ENCODE assay signal across 16 cellular contexts in the genomic region with DNA sequence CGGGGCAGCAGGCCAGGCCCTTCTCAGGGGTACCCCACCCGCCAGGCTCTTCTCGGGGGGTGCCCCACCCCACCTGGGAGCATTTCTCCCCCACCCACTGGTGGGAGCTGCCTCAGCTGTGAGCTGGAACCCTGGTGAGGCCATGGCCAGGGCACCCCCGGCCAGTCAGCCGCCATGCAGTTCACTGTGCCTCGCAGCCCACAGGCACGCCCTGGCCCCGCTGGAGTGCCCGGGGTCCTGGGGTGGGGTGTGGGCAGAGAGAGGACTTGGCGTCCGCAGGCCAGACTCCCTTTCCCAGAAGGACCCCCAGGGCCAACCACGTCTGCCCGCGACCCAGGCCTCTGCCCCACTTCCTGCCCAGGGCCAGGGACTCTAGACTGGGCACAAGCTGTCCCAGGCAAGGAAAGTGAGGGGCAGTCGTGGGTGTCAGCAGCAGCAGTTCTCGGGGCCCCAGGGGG. TPM values are rescaled to one million over a fixed set of nuclear protein-coding genes. Genes with fewer than 3 reads are reported as not detected.
DNase-seq lines count a peak whose midpoint lies in the region; ATAC-seq, FAIRE-seq and TF ChIP-seq lines count a peak whose summit lies in the region.
"Had no signal": no experiment of that assay in that cellular context is flagged by ENCODE, and none has a peak within 500 bp of the region (broad histone marks: within the 10 kb centered on the region; RNA-seq: fewer than 3 reads in every experiment).

No MANE protein-coding gene starts in this region.

- H3K36me3 ChIP-seq in heart right ventricle: peaks cover 0 to 35% (median 0%) of the 10 kb centered on the region in 9 donors
- peaks cover 0 to 75% (median 36%) of the 10 kb centered on the region in 11 experiments; a peak in 12 of 22 replicates for H3K36me3 ChIP-seq in BLaER1 treated with 17β-estradiol and CSF1 and Interleukin-3, amounts not matched to agents 10 nM and 100 nM
- H3K36me3 ChIP-seq in kidney (ENCODE audit: control insufficient read depth in 1 of 2, insufficient read depth in 2 of 2, low read length in 2 of 2): no peaks in the 10 kb centered on the region

- ATAC-seq in left ventricle myocardium superior: no peak
- ATAC-seq in heart right ventricle: no peak
- no peak for ATAC-seq in stimulated activated naive B cell treated with anti-CD40 and anti-IgM and Interleukin-4, amounts not matched to agents 10 μg/mL and 1 μg/mL and 100 μg/mL, for 72 hours (replicated peaks)
- ATAC-seq in natural killer cell: no peak
- ATAC-seq: A549 had no signal

- DNase-seq in left ventricle myocardium superior (peak; percentile 9), heart right ventricle (no peak), kidney (peak; percentile 72), posterior vena cava (ENCODE audit: low spot score) (peak; percentile 72), AML-193 (lab: John Stamatoyannopoulos, UW) (no peak), natural killer cell (no peak)
- no peak for DNase-seq in stimulated activated naive B cell treated with anti-CD40 and anti-IgM and Interleukin-4, amounts not matched to agents 10 μg/mL and 1 μg/mL and 100 μg/mL, for 72 hours
- DNase-seq: Calu3, DMS79, GM23248 had no signal

- H3K4me2 ChIP-seq in BLaER1 treated with 17β-estradiol and CSF1 and Interleukin-3, amounts not matched to agents 10 nM and 100 nM: peak overlapping the region in 8 of 11 experiments; percentile 10 to 73 (median 53); a peak in 14 of 22 replicates
- H3K4me2 ChIP-seq: A549 had no signal

- H3K36me3 Mint-ChIP-seq in stimulated activated naive B cell treated with anti-CD40 and anti-IgM and Interleukin-4, amounts not matched to agents 10 μg/mL and 1 μg/mL and 100 μg/mL, for 72 hours: no peaks in the 10 kb centered on the region
- H3K36me3 Mint-ChIP-seq in natural killer cell: no peaks in the 10 kb centered on the region
- H3K36me3 Mint-ChIP-seq: CD4-positive, CD25-positive, alpha-beta regulatory T cell had no signal

- no peak overlapping the region for H3K4me3 Mint-ChIP-seq in stimulated activated naive B cell treated with anti-CD40 and anti-IgM and Interleukin-4, amounts not matched to agents 10 μg/mL and 1 μg/mL and 100 μg/mL, for 72 hours
- no peak overlapping the region for H3K4me3 Mint-ChIP-seq in natural killer cell
- H3K4me3 Mint-ChIP-seq: CD4-positive, CD25-positive, alpha-beta regulatory T cell had no signal

- no peaks in the 10 kb centered on the region for H3K4me1 Mint-ChIP-seq in stimulated activated naive B cell treated with anti-CD40 and anti-IgM and Interleukin-4, amounts not matched to agents 10 μg/mL and 1 μg/mL and 100 μg/mL, for 72 hours
- H3K4me1 Mint-ChIP-seq in natural killer cell: no peaks in the 10 kb centered on the region
- H3K4me1 Mint-ChIP-seq: CD4-positive, CD25-positive, alpha-beta regulatory T cell had no signal

- H3K9me3 Mint-ChIP-seq in stimulated activated naive B cell treated with anti-CD40 and anti-IgM and Interleukin-4, amounts not matched to agents 10 μg/mL and 1 μg/mL and 100 μg/mL, for 72 hours: no peaks in the 10 kb centered on the region
- no peaks in the 10 kb centered on the region for H3K9me3 Mint-ChIP-seq in natural killer cell
- H3K9me3 Mint-ChIP-seq: CD4-positive, CD25-positive, alpha-beta regulatory T cell had no signal

- peaks cover 0 to 94% (median 31%) of the 10 kb centered on the region in 11 experiments; a peak in 14 of 22 replicates for H4K20me1 ChIP-seq in BLaER1 treated with 17β-estradiol and CSF1 and Interleukin-3, amounts not matched to agents 10 nM and 100 nM

- H3K27ac ChIP-seq in heart right ventricle: no peak overlapping the region
- no peak overlapping the region for H3K27ac ChIP-seq in BLaER1 treated with 17β-estradiol and CSF1 and Interleukin-3, amounts not matched to agents 10 nM and 100 nM
- H3K27ac ChIP-seq in kidney (ENCODE audit: low read depth in 2 of 2, low read length in 2 of 2): no peak overlapping the region
- H3K27ac ChIP-seq: A549, GM23248 had no signal

- H3K4me1 ChIP-seq in heart right ventricle (no peaks in the 10 kb centered on the region), kidney (ENCODE audit: control insufficient read depth in 1 of 2, insufficient read depth in 1 of 2, low read depth in 1 of 2, low read length in 2 of 2) (no peaks in the 10 kb centered on the region)
- H3K4me1 ChIP-seq in BLaER1 treated with 17β-estradiol and CSF1 and Interleukin-3, amounts not matched to agents 10 nM and 100 nM: peaks cover 0 to 66% (median 45%) of the 10 kb centered on the region in 10 experiments; a peak in 16 of 20 replicates
- H3K4me1 ChIP-seq: A549 had no signal

- H3K9ac ChIP-seq in BLaER1 treated with 17β-estradiol and CSF1 and Interleukin-3, amounts not matched to agents 10 nM and 100 nM: no peak overlapping the region
- no peak overlapping the region for H3K9ac ChIP-seq in kidney (ENCODE audit: low read length in 2 of 2)
- H3K9ac ChIP-seq: GM23248 had no signal

- no peak overlapping the region for H3K27ac Mint-ChIP-seq in stimulated activated naive B cell treated with anti-CD40 and anti-IgM and Interleukin-4, amounts not matched to agents 10 μg/mL and 1 μg/mL and 100 μg/mL, for 72 hours
- H3K27ac Mint-ChIP-seq in natural killer cell: no peak overlapping the region
- H3K27ac Mint-ChIP-seq: CD4-positive, CD25-positive, alpha-beta regulatory T cell had no signal

- TF ChIP-seq CTCF in heart right ventricle (IDR thresholded peaks at IDR 0.05) (no peak), kidney (IDR thresholded peaks at IDR 0.05; ENCODE audit: borderline replicate concordance, extremely low read depth, insufficient read depth) (no peak), natural killer cell (IDR thresholded peaks at IDR 0.05) (no peak)

- H3K27me3 ChIP-seq in heart right ventricle: no peaks in the 10 kb centered on the region
- H3K27me3 ChIP-seq in BLaER1 treated with 17β-estradiol and CSF1 and Interleukin-3, amounts not matched to agents 10 nM and 100 nM: no peaks in the 10 kb centered on the region

- intact Hi-C loops in left ventricle myocardium superior (cut with micrococcal nuclease) (no loop called here), heart right ventricle (cut with DNase I) (no loop called here), kidney (cut with DNase I) (no loop called here), posterior vena cava (cut with DNase I) (no loop called here), natural killer cell (cut with micrococcal nuclease) (no loop called here)

- no peak overlapping the region for H3K4me3 ChIP-seq in heart right ventricle
- H3K4me3 ChIP-seq in BLaER1 treated with 17β-estradiol and CSF1 and Interleukin-3, amounts not matched to agents 10 nM and 100 nM: no peak overlapping the region
- no peak overlapping the region for H3K4me3 ChIP-seq in kidney (ENCODE audit: low read length in 2 of 2)
- H3K4me3 ChIP-seq: A549, GM23248 had no signal

- H3K9me3 ChIP-seq in heart right ventricle (no peaks in the 10 kb centered on the region), kidney (ENCODE audit: control insufficient read depth in 1 of 2, low read length in 2 of 2) (no peaks in the 10 kb centered on the region)
- H3K9me3 ChIP-seq in BLaER1 treated with 17β-estradiol and CSF1 and Interleukin-3, amounts not matched to agents 10 nM and 100 nM (replicated peaks in 1 of 11): no peaks in the 10 kb centered on the region
- H3K9me3 ChIP-seq: A549 had no signal

- FAIRE-seq in kidney (lab: Jason Lieb, UNC): no peak
- FAIRE-seq: A549, GM12891, H54, HTR-8/SVneo had no signal

- WGBS in heart right ventricle, 2 donors: 93 to 94% methylated on average over 16 of the region's 16 CpGs

- peaks cover 2 to 18% of the 10 kb centered on the region in 2 donors for H3K27me3 Mint-ChIP-seq in stimulated activated naive B cell treated with anti-CD40 and anti-IgM and Interleukin-4, amounts not matched to agents 10 μg/mL and 1 μg/mL and 100 μg/mL, for 72 hours
- no peaks in the 10 kb centered on the region for H3K27me3 Mint-ChIP-seq in natural killer cell (ENCODE audit: low read depth in 2 of 2)
- H3K27me3 Mint-ChIP-seq: CD4-positive, CD25-positive, alpha-beta regulatory T cell had no signal

RNA-seq across cellular contexts. Expression of a gene that starts 13.1 kb away (rescaled TPM):
- total RNA-seq in left ventricle myocardium superior: 45.2 TPM
- total RNA-seq in heart right ventricle: 10 to 100 TPM in 9 of 10 donors, 1 to 10 TPM in 1; 9.4 to 78.9 (median 32.6) TPM
- 10 to 100 TPM in 1 of 2 donors, 1 to 10 TPM in 1; 2.4 to 19.2 TPM for polyA plus RNA-seq in heart right ventricle
- 0.60 TPM for total RNA-seq in kidney
- not detected for polyA plus RNA-seq in kidney (ENCODE audit: insufficient read depth, low read depth, low replicate concordance)
- total RNA-seq in posterior vena cava: 1 to 10 TPM; 1.4 to 2.1 TPM
- total RNA-seq in natural killer cell: 1 to 10 TPM in 2 of 3 donors, under 1 TPM in 1; 0.40 to 1.3 (median 1.0) TPM
- total RNA-seq: Calu3 had no signal

Comparison
In these comparisons a context has a peak if more than half of its experiments do, and no peak if none do; other contexts are left out.
1. DNase-seq: peak in left ventricle myocardium superior (single experiment), kidney (single experiment) and posterior vena cava (single experiment); none in heart right ventricle (0 of 2), stimulated activated naive B cell treated with anti-CD40 and anti-IgM and Interleukin-4, amounts not matched to agents 10 μg/mL and 1 μg/mL and 100 μg/mL, for 72 hours (single experiment), AML-193 (0 of 2) and natural killer cell (single experiment).